Comparison of ENCODE assay signal across 8 cellular contexts in genomic region chr19:48645652-48646191, GRCh38. TPM values are rescaled to one million over a fixed set of nuclear protein-coding genes. Genes with fewer than 3 reads are reported as not detected.
A peak's percentile ranks its signal among the peaks of the same experiment; 100 is the strongest.
DNase-seq lines count a peak whose midpoint lies in the region; ATAC-seq, FAIRE-seq and TF ChIP-seq lines count a peak whose summit lies in the region.

CA11 (minus strand) TSS chr19:48646187; CDS start chr19:48645632, 555 bp downstream.

- no peaks in the 10 kb centered on the region for H3K36me3 Mint-ChIP-seq in activated naive CD8-positive, alpha-beta T cell

- H3K9me3 ChIP-seq in BE2C, result no peaks in the 10 kb centered on the region
- no peaks in the 10 kb centered on the region for H3K9me3 ChIP-seq in iPS DF 6.9 (ENCODE audit: control insufficient read depth, insufficient read depth, low read length)
- no peaks in the 10 kb centered on the region for H3K9me3 ChIP-seq in gastrocnemius medialis

- in situ Hi-C loops in gastrocnemius medialis (cut with MboI; ENCODE audit: low sequenced_read_pairs in 4 of 4), result loop anchor here in 2 of 4 donors (5.0 to 25.0 kb wide), 3 partner anchors 92 to 197 kb away; partner anchors contain the start of genes IZUMO1 (in 2 of the 2) and RASIP1 (in 2 of the 2)

- DNase-seq in BE2C (peak; percentile 24), iPS DF 6.9 (ENCODE audit: low read depth, low spot score) (no peak), gastrocnemius medialis (no peak), KG1 (lab: John Stamatoyannopoulos, UW) (no peak), H54 (ENCODE audit: insufficient read length, low spot score) (no peak), GM03348 (ENCODE audit: low spot score) (no peak)

- H3K36me3 ChIP-seq in BE2C, result no peaks in the 10 kb centered on the region
- no peaks in the 10 kb centered on the region for H3K36me3 ChIP-seq in iPS DF 6.9 (ENCODE audit: control insufficient read depth, insufficient read depth, low read length)
- no peaks in the 10 kb centered on the region for H3K36me3 ChIP-seq in gastrocnemius medialis

- ATAC-seq in HG02885 (IDR thresholded peaks at IDR 0.05; ENCODE audit: poor library complexity, unreplicated experiment), result peak; percentile 8
- ATAC-seq in gastrocnemius medialis, result peak; percentile 6 to 40

- no peak for TF ChIP-seq POLR2A in gastrocnemius medialis (IDR thresholded peaks at IDR 0.05)
- no peak for TF ChIP-seq POLR2A in H54 (IDR thresholded peaks at IDR 0.05; ENCODE audit: low read depth, low read length)

- H3K9me3 Mint-ChIP-seq in activated naive CD8-positive, alpha-beta T cell (ENCODE audit: low read depth), result no peaks in the 10 kb centered on the region

- H3K27me3 ChIP-seq in BE2C (no peaks in the 10 kb centered on the region), iPS DF 6.9 (ENCODE audit: control insufficient read depth, insufficient read depth, low read length) (no peaks in the 10 kb centered on the region), gastrocnemius medialis (no peaks in the 10 kb centered on the region)

- peaks cover 34% of the 10 kb centered on the region for H3K4me1 Mint-ChIP-seq in activated naive CD8-positive, alpha-beta T cell (ENCODE audit: low read depth)

- TF ChIP-seq CTCF in BE2C (IDR thresholded peaks at IDR 0.05; ENCODE audit: low read depth, low read length), result no peak
- TF ChIP-seq CTCF in gastrocnemius medialis (IDR thresholded peaks at IDR 0.05 in 4 of 5, conservative IDR thresholded peaks at IDR 0.05 in 1 of 5), result no peak

- H3K4me3 Mint-ChIP-seq in activated naive CD8-positive, alpha-beta T cell, result peak within 1 kb of the TSS; percentile 93

- H3K27ac Mint-ChIP-seq in activated naive CD8-positive, alpha-beta T cell, result peak within 1 kb of the TSS; percentile 90

- H3K27me3 Mint-ChIP-seq in activated naive CD8-positive, alpha-beta T cell, result no peaks in the 10 kb centered on the region

- intact Hi-C loops in gastrocnemius medialis (cut with DNase I; ENCODE audit: low total_unique reads), result loop anchor here (1.0 to 5.0 kb wide), 4 partner anchors 30 to 197 kb away; partner anchors contain the start of gene MAMSTR

- no peak for FAIRE-seq in H54 (lab: Jason Lieb, UNC)

- H3K4me1 ChIP-seq in BE2C (no peaks in the 10 kb centered on the region), iPS DF 6.9 (ENCODE audit: control insufficient read depth, insufficient read depth, low read length) (no peaks in the 10 kb centered on the region), gastrocnemius medialis (peaks cover 14 to 23% of the 10 kb centered on the region in 2 donors)

- H3K27ac ChIP-seq in iPS DF 6.9 (ENCODE audit: low read length) (no peak within 1 kb of the TSS), gastrocnemius medialis (peak within 1 kb of the TSS; percentile 83 to 93 (median 90))

- H3K4me3 ChIP-seq in BE2C (ENCODE audit: low read depth, low read length) (peak within 1 kb of the TSS; percentile 69), iPS DF 6.9 (ENCODE audit: low read length) (peak within 1 kb of the TSS; percentile 63; the same call in 1 of the 2 replicates), gastrocnemius medialis (peak within 1 kb of the TSS; percentile 67 to 94 (median 82))

- no CpG with 5 or more reads among the region's 9 CpGs for WGBS in iPS DF 6.9 (ENCODE audit: insufficient coverage, insufficient read length)

RNA-seq across cellular contexts. Expression of gene CA11, which starts in this region (rescaled TPM):
- 31.1 TPM for polyA plus RNA-seq in BE2C (2012; ENCODE audit: insufficient read depth, insufficient read length, low read depth)
- 1 to 10 TPM; 1.6 to 3.5 (median 2.6) TPM for total RNA-seq in gastrocnemius medialis
